In genomic region chr5:125148706-125149105, GRCh38 we compare ENCODE assay signal across 1 cellular context.
TF ChIP-seq lines count a peak whose summit lies in the region.

No MANE protein-coding gene starts in this region.

TF ChIP-seq in IMR-90, 13 proteins besides CTCF, POLR2A, EP300 and RAD21 (continued from another document):
- no peak for TF ChIP-seq RCOR1 (IDR thresholded peaks at IDR 0.05; ENCODE audit: insufficient replicate concordance, low read length)
- TF ChIP-seq MAFK (IDR thresholded peaks at IDR 0.05; ENCODE audit: low read depth, low read length): no peak
- no peak for TF ChIP-seq CHD1 (IDR thresholded peaks at IDR 0.05; ENCODE audit: low read depth, low read length)
- no peak for TF ChIP-seq MAZ (IDR thresholded peaks at IDR 0.05; ENCODE audit: borderline replicate concordance, low read depth, low read length)
- TF ChIP-seq ELK1 (IDR thresholded peaks at IDR 0.05; ENCODE audit: borderline replicate concordance, low read depth, low read length): no peak
- no peak for TF ChIP-seq MXI1 (IDR thresholded peaks at IDR 0.05; ENCODE audit: borderline replicate concordance, low read depth, low read length)
- no peak for TF ChIP-seq BHLHE40 (IDR thresholded peaks at IDR 0.05; ENCODE audit: low read depth, low read length)
- no peak for TF ChIP-seq RFX5 (IDR thresholded peaks at IDR 0.05; ENCODE audit: low read depth, low read length)
